ENCODE assay signal across 8 cellular contexts in genomic region chr10:91298224-91298862, GRCh38.
DNase-seq lines count a peak whose midpoint lies in the region; ATAC-seq, FAIRE-seq and TF ChIP-seq lines count a peak whose summit lies in the region.

No MANE protein-coding gene starts in this region.

- POLR2A ChIA-PET in CD8-positive, alpha-beta memory T cell (lab: Charles Lee), result no interaction called here

- H3K27ac Mint-ChIP-seq in CD8-positive, alpha-beta memory T cell, result peak overlapping the region in 2 of 8 donors; percentile 30 to 37

- ATAC-seq in esophagus mucosa, result peak; percentile 92

- H3K4me1 ChIP-seq in CD8-positive, alpha-beta memory T cell (ENCODE audit: insufficient read depth, low read length), result peaks cover 13% of the 10 kb centered on the region
- H3K4me1 ChIP-seq in NT2/D1 (ENCODE audit: insufficient read depth, insufficient read length), result no peaks in the 10 kb centered on the region
- H3K4me1 ChIP-seq in muscle layer of colon (ENCODE audit: insufficient read depth, low read length), result peaks cover 5% of the 10 kb centered on the region

- peak; percentile 65 for TF ChIP-seq CTCF in GM20000 (IDR thresholded peaks at IDR 0.05; ENCODE audit: extremely low read depth, missing control alignments)

- H3K27me3 Mint-ChIP-seq in CD8-positive, alpha-beta memory T cell, result peaks cover 8 to 10% of the 10 kb centered on the region in 2 donors

- peak; percentile 58 to 85 (median 70) for DNase-seq in CD8-positive, alpha-beta memory T cell
- DNase-seq in GM20000 (ENCODE audit: low spot score) (peak; percentile 75), HTR-8/SVneo (ENCODE audit: insufficient read length, low spot score) (peak; percentile 82), NT2/D1 (ENCODE audit: low read depth, low spot score) (peak; percentile 82), activated T-cell treated with anti-CD3 and anti-CD28 coated beads for 4 hours (peak; percentile 64)
- DNase-seq in stimulated activated CD8-positive, alpha-beta memory T cell treated with anti-CD3 and anti-CD28 coated beads, Interleukin-4, amount 100 ng/mL, for 48 hours, result peak; percentile 85

- H3K9me3 Mint-ChIP-seq in CD8-positive, alpha-beta memory T cell, result no peaks in the 10 kb centered on the region

- peaks cover 6% of the 10 kb centered on the region for H3K27me3 ChIP-seq in CD8-positive, alpha-beta memory T cell (ENCODE audit: insufficient read depth, low read length, poor library complexity, severe bottlenecking)
- H3K27me3 ChIP-seq in NT2/D1 (ENCODE audit: insufficient read depth, insufficient read length) (no peaks in the 10 kb centered on the region), muscle layer of colon (ENCODE audit: control insufficient read depth in 1 of 2, insufficient read depth in 2 of 2, low read length in 2 of 2) (no peaks in the 10 kb centered on the region)

- FAIRE-seq in HTR-8/SVneo (lab: Jason Lieb, UNC), result peak; percentile 62

- no peaks in the 10 kb centered on the region for H3K9me3 ChIP-seq in CD8-positive, alpha-beta memory T cell (ENCODE audit: low read length)
- H3K9me3 ChIP-seq in NT2/D1 (ENCODE audit: insufficient read depth, low read length), result no peaks in the 10 kb centered on the region
- no peaks in the 10 kb centered on the region for H3K9me3 ChIP-seq in muscle layer of colon (ENCODE audit: low read length)

- H3K27ac ChIP-seq in CD8-positive, alpha-beta memory T cell (ENCODE audit: low read depth, low read length), result no peak overlapping the region
- no peak overlapping the region for H3K27ac ChIP-seq in muscle layer of colon (ENCODE audit: low read depth, low read length)

- peak overlapping the region; percentile 43 for H3K4me3 ChIP-seq in CD8-positive, alpha-beta memory T cell (ENCODE audit: low read length)
- peak overlapping the region; percentile 34 for H3K4me3 ChIP-seq in NT2/D1 (ENCODE audit: insufficient read length, low read depth)
- H3K4me3 ChIP-seq in muscle layer of colon (ENCODE audit: low read depth in 1 of 2, low read length in 2 of 2), result peak overlapping the region; percentile 38 to 72

- no peaks in the 10 kb centered on the region for H3K36me3 Mint-ChIP-seq in CD8-positive, alpha-beta memory T cell

- CTCF ChIA-PET in CD8-positive, alpha-beta memory T cell (lab: Charles Lee), result interaction anchor here (0.7 to 4.3 kb wide), 34 partner anchors 10 to 625 kb away, joined by 3 to 69 read pairs (median 4); partner anchors contain the start of genes BTAF1 and PPP1R3C

- H3K4me3 Mint-ChIP-seq in CD8-positive, alpha-beta memory T cell, result peak overlapping the region; percentile 14 to 88 (median 65)

- no peaks in the 10 kb centered on the region for H3K36me3 ChIP-seq in CD8-positive, alpha-beta memory T cell (ENCODE audit: insufficient read depth, low read length)
- H3K36me3 ChIP-seq in NT2/D1 (ENCODE audit: insufficient read depth, insufficient read length, low read length) (no peaks in the 10 kb centered on the region), muscle layer of colon (ENCODE audit: insufficient read depth, low read length) (no peaks in the 10 kb centered on the region)

- peaks cover 9 to 16% (median 10%) of the 10 kb centered on the region in 3 donors for H3K4me1 Mint-ChIP-seq in CD8-positive, alpha-beta memory T cell

- H3K9ac ChIP-seq in NT2/D1 (ENCODE audit: insufficient read length, low read depth) (peak overlapping the region; percentile 66), muscle layer of colon (ENCODE audit: low read length) (no peak overlapping the region)
